21 cellular contexts compared by ENCODE assay signal in genomic region chr12:83865431-83865830, GRCh38.
A peak's percentile ranks its signal among the peaks of the same experiment; 100 is the strongest.
DNase-seq lines count a peak whose midpoint lies in the region; ATAC-seq and TF ChIP-seq lines count a peak whose summit lies in the region.
"Had no signal": no experiment of that assay in that cellular context is flagged by ENCODE, and none has a peak within 500 bp of the region (broad histone marks: within the 10 kb centered on the region; RNA-seq: fewer than 3 reads in every experiment).

No MANE protein-coding gene starts in this region.

- no peak for TF ChIP-seq POLR2A in erythroblast (IDR thresholded peaks at IDR 0.05; ENCODE audit: low read length)

- DNase-seq in EH (ENCODE audit: low read depth) (peak; percentile 19), NCI-H526 (lab: John Stamatoyannopoulos, UW) (peak; percentile 77 to 78), epithelial cell of prostate (ENCODE audit: low read depth, low spot score) (peak; percentile 68), putamen (ENCODE audit: low spot score) (no peak), DMS53 (lab: John Stamatoyannopoulos, UW) (no peak), erythroblast (lab: John Stamatoyannopoulos, UW) (no peak)
- DNase-seq: 8988T; C1 segment of cervical spinal cord; Calu3; CD8-positive, alpha-beta memory T cell; EL; GF-D8; MM.1S; NCI-H1048; NCI-H1436; NCI-H187 treated with DMSO at 0.1 percent for 48 hours; NCI-H2107; NCI-H774; Right ventricle myocardium superior had no signal

- TF ChIP-seq CTCF in VCaP (conservative IDR thresholded peaks at IDR 0.05) = no peak

- H3K27ac ChIP-seq in VCaP = peak overlapping the region; percentile 34
- no peak overlapping the region for H3K27ac ChIP-seq in epithelial cell of prostate

- no peak for ATAC-seq in SK-N-SH treated with all-trans-retinoic acid at 6 μM for 48 hours

TF ChIP-seq in SK-N-SH treated with all-trans-retinoic acid at 6 μM for 48 hours, 23 proteins besides CTCF, POLR2A, EP300 and RAD21:
- TF ChIP-seq CSDC2 (CRISPR knock-in tag; IDR thresholded peaks at IDR 0.05) (no peak), TCF4 (CRISPR knock-in tag; IDR thresholded peaks at IDR 0.05; ENCODE audit: borderline replicate concordance) (no peak)

Comparison
In these comparisons a context has a peak if more than half of its experiments do, and no peak if none do; other contexts are left out.
1. DNase-seq: peak in EH (single experiment), NCI-H526 (2 of 2) and epithelial cell of prostate (single experiment); none in putamen (single experiment), DMS53 (single experiment) and erythroblast (0 of 2).